ENCODE assay signal across 26 cellular contexts in the genomic region with DNA sequence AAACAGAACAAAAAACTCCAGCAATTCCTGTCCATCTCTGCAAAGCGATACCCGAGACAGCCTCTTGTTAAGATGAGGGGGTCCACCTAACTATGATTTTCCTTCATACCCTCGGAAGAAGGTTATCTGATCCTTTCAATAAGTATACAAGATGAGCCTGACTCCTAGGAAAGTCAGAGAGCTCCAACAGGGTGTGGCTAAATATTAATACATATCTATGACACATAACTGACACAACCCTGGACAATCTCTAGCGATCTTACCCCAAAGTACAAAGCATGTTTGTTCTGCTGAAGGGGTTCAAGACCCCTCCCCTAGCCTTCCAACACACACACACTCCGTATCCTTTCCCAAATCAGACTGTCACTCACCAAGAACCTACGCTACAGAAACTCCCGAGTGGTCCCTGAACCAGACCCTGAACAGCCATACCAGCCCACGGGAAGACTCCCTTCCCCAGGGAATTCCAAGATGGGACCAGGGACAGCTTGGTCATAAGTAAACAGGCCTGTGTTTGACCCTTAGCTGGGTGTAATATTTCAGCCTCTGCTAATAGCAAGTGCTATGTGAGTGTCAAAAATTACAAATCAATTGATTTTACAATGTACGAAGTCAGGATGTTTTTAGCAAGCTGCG.
DNase-seq lines count a peak whose midpoint lies in the region; ATAC-seq, FAIRE-seq and TF ChIP-seq lines count a peak whose summit lies in the region.
"Had no signal": no experiment of that assay in that cellular context is flagged by ENCODE, and none has a peak within 500 bp of the region (broad histone marks: within the 10 kb centered on the region; RNA-seq: fewer than 3 reads in every experiment).

No MANE protein-coding gene starts in this region.

- peak overlapping the region; percentile 40 to 61; a peak in 4 of 6 replicates for H3K27ac ChIP-seq in A549
- H3K27ac ChIP-seq: 22Rv1, BLaER1 had no signal

- no peak overlapping the region for H3K4me3 Mint-ChIP-seq in central memory CD8-positive, alpha-beta T cell
- peak overlapping the region; percentile 6 for H3K4me3 Mint-ChIP-seq in nephron progenitor cell
- no peak overlapping the region for H3K4me3 Mint-ChIP-seq in MCF 10A (ENCODE audit: unreplicated experiment)
- H3K4me3 Mint-ChIP-seq: CD14-positive monocyte; CD4-positive, alpha-beta memory T cell; CD4-positive, CD25-positive, alpha-beta regulatory T cell had no signal

- no peak for TF ChIP-seq EP300 in A549 (IDR thresholded peaks at IDR 0.05)

- H3K4me3 ChIP-seq in A549, result 0 out of 3 replicates have a peak overlapping the region, but pooled peaks have one; percentile 19
- H3K4me3 ChIP-seq: BLaER1, GM12878 had no signal

- H3K9me3 Mint-ChIP-seq in central memory CD8-positive, alpha-beta T cell, result no peaks in the 10 kb centered on the region
- H3K9me3 Mint-ChIP-seq in nephron progenitor cell (peaks cover 4% of the 10 kb centered on the region), MCF 10A (ENCODE audit: unreplicated experiment) (peaks cover 3% of the 10 kb centered on the region)
- H3K9me3 Mint-ChIP-seq: CD8-positive, alpha-beta memory T cell had no signal

- TF ChIP-seq RAD21 in A549 (conservative IDR thresholded peaks at IDR 0.05 in 1 of 2, IDR thresholded peaks at IDR 0.05 in 1 of 2), result no peak

- ATAC-seq in A549, result peak; percentile 84 to 88
- no peak for ATAC-seq in central memory CD8-positive, alpha-beta T cell (replicated peaks; ENCODE audit: extremely low read depth, poor library complexity, severe bottlenecking)
- no peak for ATAC-seq in HG02840 (IDR thresholded peaks at IDR 0.05; ENCODE audit: low FRiP score, unreplicated experiment)
- ATAC-seq: GM12878 had no signal

- FAIRE-seq in A549 (lab: Jason Lieb, UNC), result no peak
- FAIRE-seq: GM12878, GM12892, GM18507 had no signal

- peaks cover 18% of the 10 kb centered on the region for H3K4me1 ChIP-seq in A549
- H3K4me1 ChIP-seq: BE2C, BLaER1 had no signal

- WGBS in A549 (ENCODE audit: missing lambda C conversion rate), result 23% methylated on average over 9 of the region's 10 CpGs

- H3K27ac Mint-ChIP-seq in central memory CD8-positive, alpha-beta T cell (ENCODE audit: low read depth), result peak overlapping the region; percentile 56
- peak overlapping the region; percentile 12 for H3K27ac Mint-ChIP-seq in nephron progenitor cell
- no peak overlapping the region for H3K27ac Mint-ChIP-seq in MCF 10A (ENCODE audit: low read depth, unreplicated experiment)
- H3K27ac Mint-ChIP-seq: CD4-positive, alpha-beta memory T cell; CD4-positive, CD25-positive, alpha-beta regulatory T cell had no signal

- no peak for TF ChIP-seq POLR2A in A549 (IDR thresholded peaks at IDR 0.05; ENCODE audit: low read length)

- H3K4me2 ChIP-seq in A549, result peak overlapping the region; percentile 72
- H3K4me2 ChIP-seq: BLaER1 had no signal

- H3K9me3 ChIP-seq in A549, result no peaks in the 10 kb centered on the region
- H3K9me3 ChIP-seq: BE2C, BLaER1 had no signal

- TF ChIP-seq CTCF in A549 (IDR thresholded peaks at IDR 0.05) (no peak), nephron progenitor cell (IDR thresholded peaks at IDR 0.05) (no peak), MCF 10A (IDR thresholded peaks at IDR 0.05; ENCODE audit: unreplicated experiment) (no peak)

- BruUV-seq in MCF 10A (replicated peaks; lab: Mats Ljungman, UMichigan), result no TSS peak

- POLR2A ChIA-PET in A549 (lab: Yijun Ruan, JAX) (no interaction called here), MCF 10A (lab: Yijun Ruan, JAX) (interaction anchor here (0.6 kb wide), 1 partner anchor 12 kb away, joined by 3 read pairs; no protein-coding TSS in a partner anchor)

- CTCF ChIA-PET in A549 (lab: Yijun Ruan, JAX) (interaction anchor here (1.0 kb wide), 1 partner anchor 13 kb away, joined by 3 read pairs; no protein-coding TSS in a partner anchor), MCF 10A (lab: Yijun Ruan, JAX) (interaction anchor here (0.6 kb wide), 1 partner anchor 439 kb away, joined by 4 read pairs; no protein-coding TSS in a partner anchor)

- intact Hi-C loops in MCF 10A (cut with micrococcal nuclease), result no loop called here

- DNase-seq in A549 (ENCODE audit: low read depth in 1 of 2, low spot score in 1 of 2) (peak; percentile 28), nephron progenitor cell (no peak), MCF 10A (ENCODE audit: unreplicated experiment) (no peak)
- no peak for DNase-seq in central memory CD8-positive, alpha-beta T cell (ENCODE audit: low spot score in 2 of 2)
- no peak for DNase-seq in activated CD4-positive, alpha-beta T cell treated with anti-CD3 and anti-CD28 coated beads for 1 hour
- DNase-seq: ACHN; BE2C; C1 segment of cervical spinal cord; CD4-positive, alpha-beta memory T cell; CD4-positive, CD25-positive, alpha-beta regulatory T cell; CD8-positive, alpha-beta memory T cell; COR-L47; DMS 273 treated with DMSO at 0.1 percent for 48 hours; DMS153; DMS53; DMS79; DND-41; EL; GDM1 had no signal

- H3K36me3 Mint-ChIP-seq in central memory CD8-positive, alpha-beta T cell (ENCODE audit: insufficient read depth), result peaks cover 12% of the 10 kb centered on the region
- H3K36me3 Mint-ChIP-seq in nephron progenitor cell (ENCODE audit: low read depth), result peaks cover 27% of the 10 kb centered on the region
- H3K36me3 Mint-ChIP-seq in MCF 10A (ENCODE audit: insufficient read depth, unreplicated experiment), result peaks cover 32% of the 10 kb centered on the region

- H3K27me3 Mint-ChIP-seq in central memory CD8-positive, alpha-beta T cell, result no peaks in the 10 kb centered on the region
- peaks cover 2% of the 10 kb centered on the region for H3K27me3 Mint-ChIP-seq in nephron progenitor cell (ENCODE audit: low read depth, poor library complexity)
- no peaks in the 10 kb centered on the region for H3K27me3 Mint-ChIP-seq in MCF 10A (ENCODE audit: insufficient read depth, unreplicated experiment)
- H3K27me3 Mint-ChIP-seq: CD4-positive, alpha-beta memory T cell; CD4-positive, CD25-positive, alpha-beta regulatory T cell; CD8-positive, alpha-beta memory T cell had no signal

- no peaks in the 10 kb centered on the region for H3K4me1 Mint-ChIP-seq in central memory CD8-positive, alpha-beta T cell
- H3K4me1 Mint-ChIP-seq in nephron progenitor cell (peaks cover 38% of the 10 kb centered on the region), MCF 10A (ENCODE audit: insufficient read depth, unreplicated experiment) (no peaks in the 10 kb centered on the region)
- H3K4me1 Mint-ChIP-seq: CD14-positive monocyte; CD4-positive, alpha-beta memory T cell; CD8-positive, alpha-beta memory T cell had no signal

TF ChIP-seq in A549, 52 proteins besides CTCF, POLR2A, EP300 and RAD21:
- TF ChIP-seq MAFK (IDR thresholded peaks at IDR 0.05; ENCODE audit: partially characterized antibody) (no peak), CHD2 (IDR thresholded peaks at IDR 0.05; ENCODE audit: low read length, partially characterized antibody) (no peak), ZFP36 (IDR thresholded peaks at IDR 0.05; ENCODE audit: borderline replicate concordance, partially characterized antibody) (no peak), HOXB13 (CRISPR knock-in tag; IDR thresholded peaks at IDR 0.05; ENCODE audit: low read depth) (no peak), RARB (CRISPR knock-in tag; IDR thresholded peaks at IDR 0.05) (no peak), ESRRA (IDR thresholded peaks at IDR 0.05; ENCODE audit: borderline replicate concordance, low read length) (no peak), CBX2 (IDR thresholded peaks at IDR 0.05; ENCODE audit: borderline replicate concordance, low read depth) (no peak), FOSB (CRISPR knock-in tag; IDR thresholded peaks at IDR 0.05) (no peak), HEYL (CRISPR knock-in tag; IDR thresholded peaks at IDR 0.05) (no peak), NR3C1 (IDR thresholded peaks at IDR 0.05) (no peak), ATOH8 (CRISPR knock-in tag; IDR thresholded peaks at IDR 0.05; ENCODE audit: low read depth) (no peak), CEBPB (IDR thresholded peaks at IDR 0.05) (no peak), ZNF302 (CRISPR knock-in tag; IDR thresholded peaks at IDR 0.05) (no peak), ZSCAN20 (CRISPR knock-in tag; IDR thresholded peaks at IDR 0.05) (no peak), USF2 (IDR thresholded peaks at IDR 0.05) (no peak), MAZ (IDR thresholded peaks at IDR 0.05; ENCODE audit: borderline replicate concordance, low read depth, low read length) (no peak)
- TF ChIP-seq, protein P1, sequence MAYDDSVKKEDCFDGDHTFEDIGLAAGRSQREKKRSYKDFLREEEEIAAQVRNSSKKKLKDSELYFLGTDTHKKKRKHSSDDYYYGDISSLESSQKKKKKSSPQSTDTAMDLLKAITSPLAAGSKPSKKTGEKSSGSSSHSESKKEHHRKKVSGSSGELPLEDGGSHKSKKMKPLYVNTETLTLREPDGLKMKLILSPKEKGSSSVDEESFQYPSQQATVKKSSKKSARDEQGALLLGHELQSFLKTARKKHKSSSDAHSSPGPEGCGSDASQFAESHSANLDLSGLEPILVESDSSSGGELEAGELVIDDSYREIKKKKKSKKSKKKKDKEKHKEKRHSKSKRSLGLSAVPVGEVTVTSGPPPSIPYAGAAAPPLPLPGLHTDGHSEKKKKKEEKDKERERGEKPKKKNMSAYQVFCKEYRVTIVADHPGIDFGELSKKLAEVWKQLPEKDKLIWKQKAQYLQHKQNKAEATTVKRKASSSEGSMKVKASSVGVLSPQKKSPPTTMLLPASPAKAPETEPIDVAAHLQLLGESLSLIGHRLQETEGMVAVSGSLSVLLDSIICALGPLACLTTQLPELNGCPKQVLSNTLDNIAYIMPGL (CRISPR knock-in tag; IDR thresholded peaks at IDR 0.05; ENCODE audit: borderline replicate concordance), result no peak

Comparison
In these comparisons a context has a peak if more than half of its experiments do, and no peak if none do; other contexts are left out.
1. ATAC-seq: peak in A549 (2 of 2); none in central memory CD8-positive, alpha-beta T cell (single experiment) and HG02840 (single experiment).
2. DNase-seq: peak in A549 (2 of 2); none in central memory CD8-positive, alpha-beta T cell (0 of 2), nephron progenitor cell (single experiment), activated CD4-positive, alpha-beta T cell treated with anti-CD3 and anti-CD28 coated beads for 1 hour (single experiment) and MCF 10A (single experiment).